1 cellular context compared by ENCODE assay signal in the genomic region with DNA sequence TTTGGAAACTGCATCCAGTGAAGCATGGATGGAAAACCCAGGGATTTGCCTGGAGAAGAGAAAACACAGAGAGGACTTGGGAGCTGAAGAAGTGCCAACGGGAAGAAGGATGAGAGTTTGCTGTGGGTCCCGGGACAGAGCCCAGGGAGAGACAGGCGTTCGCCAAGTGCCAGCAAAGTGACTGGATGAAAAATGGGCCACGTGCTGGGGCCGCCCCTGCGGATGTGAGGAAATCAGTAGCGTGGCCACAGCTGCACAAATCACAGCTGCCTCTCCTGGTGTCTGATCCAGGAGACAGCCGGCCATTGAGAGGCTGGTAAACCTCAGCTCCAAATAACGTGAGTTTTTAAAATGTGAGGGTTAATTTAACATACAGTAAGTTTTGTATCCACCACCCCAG.
A peak's percentile ranks its signal among the peaks of the same experiment; 100 is the strongest.
TF ChIP-seq lines count a peak whose summit lies in the region.

No MANE protein-coding gene starts in this region.

TF ChIP-seq in IMR-90, 13 proteins besides CTCF, POLR2A, EP300 and RAD21 (continued from another document):
- TF ChIP-seq USF2 (IDR thresholded peaks at IDR 0.05; ENCODE audit: low read depth, low read length) = peak; percentile 36; the same call in 1 of the 2 replicates
TF ChIP-seq in IMR-90: peak in this region for 1.
